In genomic region chr14:96925422-96925821, GRCh38 we compare ENCODE assay signal across 32 cellular contexts.
"Had no signal": no experiment of that assay in that cellular context is flagged by ENCODE, and none has a peak within 500 bp of the region (broad histone marks: within the 10 kb centered on the region; RNA-seq: fewer than 3 reads in every experiment).

No MANE protein-coding gene starts in this region.

- H3K9me3 Mint-ChIP-seq: activated naive CD8-positive, alpha-beta T cell treated with anti-CD3 and anti-CD28 coated beads for 36 hours; natural killer cell treated with Interleukin-12 subunit alpha and Interleukin-12 subunit beta and Interleukin-15 and Interleukin-18, amount 100 ng/mL, for 72 hours; stimulated activated effector memory CD8-positive, alpha-beta T cell treated with anti-CD3 and anti-CD28 coated beads, Interleukin-12 subunit alpha, Interleukin-12 subunit beta, amount 100 ng/mL, for 72 hours; type B pancreatic cell had no signal

- H3K4me1 Mint-ChIP-seq: activated naive CD8-positive, alpha-beta T cell treated with anti-CD3 and anti-CD28 coated beads for 36 hours; stimulated activated effector memory CD8-positive, alpha-beta T cell treated with anti-CD3 and anti-CD28 coated beads, Interleukin-12 subunit alpha, Interleukin-12 subunit beta, amount 100 ng/mL, for 72 hours; stimulated activated naive CD8-positive, alpha-beta T cell treated with anti-CD3 and anti-CD28 coated beads, Interleukin-15, amount 100 ng/mL, for 72 hours had no signal

- H3K27ac Mint-ChIP-seq: activated naive CD4-positive, alpha-beta T cell treated with anti-CD3 and anti-CD28 coated beads for 36 hours; activated naive CD8-positive, alpha-beta T cell treated with anti-CD3 and anti-CD28 coated beads for 36 hours; activated T-cell treated with anti-CD3 and anti-CD28 coated beads, Interleukin-2, amount 50 U/mL, for 72 hours; natural killer cell treated with Interleukin-12 subunit alpha and Interleukin-12 subunit beta and Interleukin-15 and Interleukin-18, amount 100 ng/mL, for 72 hours; progenitor cell of endocrine pancreas; stimulated activated effector memory CD8-positive, alpha-beta T cell treated with anti-CD3 and anti-CD28 coated beads, Interleukin-12 subunit alpha, Interleukin-12 subunit beta, amount 100 ng/mL, for 72 hours; stimulated activated naive CD8-positive, alpha-beta T cell treated with anti-CD3 and anti-CD28 coated beads, Interleukin-15, amount 100 ng/mL, for 72 hours; type B pancreatic cell had no signal

- H3K36me3 ChIP-seq: adrenal gland, esophagus squamous epithelium, left lung, lower lobe of right lung, neutrophil, ovary, right lobe of liver, uterus had no signal

- ATAC-seq: activated T-cell treated with anti-CD3 and anti-CD28 coated beads, Interleukin-2, amount 50 U/mL, for 72 hours; body of pancreas; left lung; lower lobe of right lung; natural killer cell treated with Interleukin-12 subunit alpha and Interleukin-12 subunit beta and Interleukin-15 and Interleukin-18, amount 100 ng/mL, for 72 hours; right lobe of liver; stimulated activated effector memory CD8-positive, alpha-beta T cell treated with anti-CD3 and anti-CD28 coated beads, Interleukin-12 subunit alpha, Interleukin-12 subunit beta, amount 100 ng/mL, for 72 hours; stimulated activated naive CD8-positive, alpha-beta T cell treated with anti-CD3 and anti-CD28 coated beads, Interleukin-15, amount 100 ng/mL, for 72 hours had no signal

- DNase-seq: activated CD4-positive, alpha-beta T cell treated with anti-CD3 and anti-CD28 coated beads for 4 hours; activated CD4-positive, alpha-beta T cell treated with anti-CD3 and anti-CD28 coated beads, Interleukin-2, amount 50 U/mL, for 4 hours; activated naive CD4-positive, alpha-beta T cell treated with anti-CD3 and anti-CD28 coated beads for 36 hours; activated naive CD8-positive, alpha-beta T cell treated with anti-CD3 and anti-CD28 coated beads for 36 hours; activated T-cell treated with anti-CD3 and anti-CD28 coated beads for 4 hours; activated T-cell treated with anti-CD3 and anti-CD28 coated beads, Interleukin-2, amount 50 U/mL, for 72 hours; adrenal gland; aorta; body of pancreas; dermis blood vessel endothelial cell; effector CD4-positive, alpha-beta T cell; esophagus squamous epithelium; foreskin melanocyte; glutamatergic neuron; left lung; lower lobe of right lung; mesenchymal stem cell; ovary; right lobe of liver; stimulated activated CD4-positive, alpha-beta T cell treated with anti-CD3 and anti-CD28 coated beads, Interleukin-2, amount 100 ng/mL, for 48 hours; stimulated activated naive CD8-positive, alpha-beta T cell treated with anti-CD3 and anti-CD28 coated beads, Interleukin-15, amount 100 ng/mL, for 72 hours; substantia nigra; uterus had no signal

- H3K27me3 Mint-ChIP-seq: activated naive CD8-positive, alpha-beta T cell treated with anti-CD3 and anti-CD28 coated beads for 36 hours; natural killer cell treated with Interleukin-12 subunit alpha and Interleukin-12 subunit beta and Interleukin-15 and Interleukin-18, amount 100 ng/mL, for 72 hours; progenitor cell of endocrine pancreas; stimulated activated naive CD8-positive, alpha-beta T cell treated with anti-CD3 and anti-CD28 coated beads, Interleukin-15, amount 100 ng/mL, for 72 hours; type B pancreatic cell had no signal

- H3K4me3 Mint-ChIP-seq: activated naive CD4-positive, alpha-beta T cell treated with anti-CD3 and anti-CD28 coated beads for 36 hours; activated naive CD8-positive, alpha-beta T cell treated with anti-CD3 and anti-CD28 coated beads for 36 hours; activated T-cell treated with anti-CD3 and anti-CD28 coated beads, Interleukin-2, amount 50 U/mL, for 72 hours; natural killer cell treated with Interleukin-12 subunit alpha and Interleukin-12 subunit beta and Interleukin-15 and Interleukin-18, amount 100 ng/mL, for 72 hours; stimulated activated effector memory CD8-positive, alpha-beta T cell treated with anti-CD3 and anti-CD28 coated beads, Interleukin-12 subunit alpha, Interleukin-12 subunit beta, amount 100 ng/mL, for 72 hours; stimulated activated naive CD8-positive, alpha-beta T cell treated with anti-CD3 and anti-CD28 coated beads, Interleukin-15, amount 100 ng/mL, for 72 hours; type B pancreatic cell had no signal

- H2AFZ ChIP-seq: hepatocyte had no signal

- FAIRE-seq: colon, endometrium had no signal

- H3K4me1 ChIP-seq: adrenal gland, body of pancreas, esophagus squamous epithelium, left lung, lower lobe of right lung, right lobe of liver, uterus had no signal

- H3K79me2 ChIP-seq: hepatocyte had no signal

- H3K36me3 Mint-ChIP-seq: natural killer cell treated with Interleukin-12 subunit alpha and Interleukin-12 subunit beta and Interleukin-15 and Interleukin-18, amount 100 ng/mL, for 72 hours; stimulated activated effector memory CD8-positive, alpha-beta T cell treated with anti-CD3 and anti-CD28 coated beads, Interleukin-12 subunit alpha, Interleukin-12 subunit beta, amount 100 ng/mL, for 72 hours; type B pancreatic cell had no signal

- H3K27ac ChIP-seq: adrenal gland, body of pancreas, epithelial cell of prostate, esophagus squamous epithelium, hepatocyte, left lung, lower lobe of right lung, neutrophil, ovary, right lobe of liver, uterus had no signal

- H3K4me3 ChIP-seq: adrenal gland, body of pancreas, esophagus squamous epithelium, hepatocyte, left lung, lower lobe of right lung, ovary, right lobe of liver, uterus had no signal

- H3K9me3 ChIP-seq: adrenal gland, body of pancreas, lower lobe of right lung, neutrophil, ovary, right lobe of liver, uterus had no signal

- H3K27me3 ChIP-seq: adrenal gland, body of pancreas, esophagus squamous epithelium, hepatocyte, left lung, neutrophil, ovary, right lobe of liver, uterus had no signal

- H3K4me2 ChIP-seq: hepatocyte had no signal
